1 cellular context compared by ENCODE assay signal in the genomic region with DNA sequence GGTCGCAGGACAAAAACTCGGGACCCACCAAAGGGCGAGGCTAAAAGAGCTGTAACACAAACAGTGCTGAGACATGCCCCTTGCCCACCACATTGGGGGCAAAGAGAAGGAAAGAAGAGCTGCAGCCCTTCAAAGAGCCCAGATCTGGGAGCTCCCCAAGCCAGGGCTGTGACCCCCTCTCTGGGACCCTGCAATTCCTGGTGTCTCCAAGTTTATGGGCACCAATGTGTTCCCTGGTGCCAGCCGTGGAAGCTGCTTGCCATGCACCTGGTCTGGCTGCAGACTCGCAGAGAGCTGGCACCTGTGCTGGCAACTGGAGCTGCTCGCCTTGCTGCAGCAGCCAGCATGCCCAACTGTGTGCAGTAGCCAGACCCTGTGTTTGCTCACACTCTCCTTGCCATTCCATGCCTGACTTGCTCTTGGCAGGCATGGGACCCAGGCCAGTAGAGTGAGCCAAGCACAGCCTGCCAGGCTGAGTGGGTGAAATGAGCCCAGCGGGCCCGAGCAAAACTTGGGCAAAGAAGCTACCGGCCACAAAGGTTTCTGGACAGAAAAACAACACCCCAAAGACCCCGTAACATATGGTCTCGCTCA.
TF ChIP-seq lines count a peak whose summit lies in the region.

No MANE protein-coding gene starts in this region.

TF ChIP-seq in WTC11, 78 proteins besides CTCF, POLR2A, EP300 and RAD21:
- TF ChIP-seq, protein P1, sequence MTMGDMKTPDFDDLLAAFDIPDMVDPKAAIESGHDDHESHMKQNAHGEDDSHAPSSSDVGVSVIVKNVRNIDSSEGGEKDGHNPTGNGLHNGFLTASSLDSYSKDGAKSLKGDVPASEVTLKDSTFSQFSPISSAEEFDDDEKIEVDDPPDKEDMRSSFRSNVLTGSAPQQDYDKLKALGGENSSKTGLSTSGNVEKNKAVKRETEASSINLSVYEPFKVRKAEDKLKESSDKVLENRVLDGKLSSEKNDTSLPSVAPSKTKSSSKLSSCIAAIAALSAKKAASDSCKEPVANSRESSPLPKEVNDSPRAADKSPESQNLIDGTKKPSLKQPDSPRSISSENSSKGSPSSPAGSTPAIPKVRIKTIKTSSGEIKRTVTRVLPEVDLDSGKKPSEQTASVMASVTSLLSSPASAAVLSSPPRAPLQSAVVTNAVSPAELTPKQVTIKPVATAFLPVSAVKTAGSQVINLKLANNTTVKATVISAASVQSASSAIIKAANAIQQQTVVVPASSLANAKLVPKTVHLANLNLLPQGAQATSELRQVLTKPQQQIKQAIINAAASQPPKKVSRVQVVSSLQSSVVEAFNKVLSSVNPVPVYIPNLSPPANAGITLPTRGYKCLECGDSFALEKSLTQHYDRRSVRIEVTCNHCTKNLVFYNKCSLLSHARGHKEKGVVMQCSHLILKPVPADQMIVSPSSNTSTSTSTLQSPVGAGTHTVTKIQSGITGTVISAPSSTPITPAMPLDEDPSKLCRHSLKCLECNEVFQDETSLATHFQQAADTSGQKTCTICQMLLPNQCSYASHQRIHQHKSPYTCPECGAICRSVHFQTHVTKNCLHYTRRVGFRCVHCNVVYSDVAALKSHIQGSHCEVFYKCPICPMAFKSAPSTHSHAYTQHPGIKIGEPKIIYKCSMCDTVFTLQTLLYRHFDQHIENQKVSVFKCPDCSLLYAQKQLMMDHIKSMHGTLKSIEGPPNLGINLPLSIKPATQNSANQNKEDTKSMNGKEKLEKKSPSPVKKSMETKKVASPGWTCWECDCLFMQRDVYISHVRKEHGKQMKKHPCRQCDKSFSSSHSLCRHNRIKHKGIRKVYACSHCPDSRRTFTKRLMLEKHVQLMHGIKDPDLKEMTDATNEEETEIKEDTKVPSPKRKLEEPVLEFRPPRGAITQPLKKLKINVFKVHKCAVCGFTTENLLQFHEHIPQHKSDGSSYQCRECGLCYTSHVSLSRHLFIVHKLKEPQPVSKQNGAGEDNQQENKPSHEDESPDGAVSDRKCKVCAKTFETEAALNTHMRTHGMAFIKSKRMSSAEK (CRISPR knock-in tag; IDR thresholded peaks at IDR 0.05; ENCODE audit: borderline replicate concordance): no peak
- TF ChIP-seq GRHL2 (CRISPR knock-in tag; IDR thresholded peaks at IDR 0.05; ENCODE audit: insufficient replicate concordance, severe bottlenecking): no peak
- TF ChIP-seq TEAD1 (CRISPR knock-in tag; IDR thresholded peaks at IDR 0.05): no peak
- TF ChIP-seq, protein P2, sequence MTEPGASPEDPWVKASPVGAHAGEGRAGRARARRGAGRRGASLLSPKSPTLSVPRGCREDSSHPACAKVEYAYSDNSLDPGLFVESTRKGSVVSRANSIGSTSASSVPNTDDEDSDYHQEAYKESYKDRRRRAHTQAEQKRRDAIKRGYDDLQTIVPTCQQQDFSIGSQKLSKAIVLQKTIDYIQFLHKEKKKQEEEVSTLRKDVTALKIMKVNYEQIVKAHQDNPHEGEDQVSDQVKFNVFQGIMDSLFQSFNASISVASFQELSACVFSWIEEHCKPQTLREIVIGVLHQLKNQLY (CRISPR knock-in tag; IDR thresholded peaks at IDR 0.05): no peak
- TF ChIP-seq, protein P3, sequence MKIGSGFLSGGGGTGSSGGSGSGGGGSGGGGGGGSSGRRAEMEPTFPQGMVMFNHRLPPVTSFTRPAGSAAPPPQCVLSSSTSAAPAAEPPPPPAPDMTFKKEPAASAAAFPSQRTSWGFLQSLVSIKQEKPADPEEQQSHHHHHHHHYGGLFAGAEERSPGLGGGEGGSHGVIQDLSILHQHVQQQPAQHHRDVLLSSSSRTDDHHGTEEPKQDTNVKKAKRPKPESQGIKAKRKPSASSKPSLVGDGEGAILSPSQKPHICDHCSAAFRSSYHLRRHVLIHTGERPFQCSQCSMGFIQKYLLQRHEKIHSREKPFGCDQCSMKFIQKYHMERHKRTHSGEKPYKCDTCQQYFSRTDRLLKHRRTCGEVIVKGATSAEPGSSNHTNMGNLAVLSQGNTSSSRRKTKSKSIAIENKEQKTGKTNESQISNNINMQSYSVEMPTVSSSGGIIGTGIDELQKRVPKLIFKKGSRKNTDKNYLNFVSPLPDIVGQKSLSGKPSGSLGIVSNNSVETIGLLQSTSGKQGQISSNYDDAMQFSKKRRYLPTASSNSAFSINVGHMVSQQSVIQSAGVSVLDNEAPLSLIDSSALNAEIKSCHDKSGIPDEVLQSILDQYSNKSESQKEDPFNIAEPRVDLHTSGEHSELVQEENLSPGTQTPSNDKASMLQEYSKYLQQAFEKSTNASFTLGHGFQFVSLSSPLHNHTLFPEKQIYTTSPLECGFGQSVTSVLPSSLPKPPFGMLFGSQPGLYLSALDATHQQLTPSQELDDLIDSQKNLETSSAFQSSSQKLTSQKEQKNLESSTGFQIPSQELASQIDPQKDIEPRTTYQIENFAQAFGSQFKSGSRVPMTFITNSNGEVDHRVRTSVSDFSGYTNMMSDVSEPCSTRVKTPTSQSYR (CRISPR knock-in tag; IDR thresholded peaks at IDR 0.05): no peak
- TF ChIP-seq ESRRA (CRISPR knock-in tag; IDR thresholded peaks at IDR 0.05; ENCODE audit: borderline replicate concordance): no peak
- TF ChIP-seq, protein P4, sequence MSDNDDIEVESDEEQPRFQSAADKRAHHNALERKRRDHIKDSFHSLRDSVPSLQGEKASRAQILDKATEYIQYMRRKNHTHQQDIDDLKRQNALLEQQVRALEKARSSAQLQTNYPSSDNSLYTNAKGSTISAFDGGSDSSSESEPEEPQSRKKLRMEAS (CRISPR knock-in tag; IDR thresholded peaks at IDR 0.05): no peak
- TF ChIP-seq NR3C1 (CRISPR knock-in tag; conservative IDR thresholded peaks at IDR 0.05; ENCODE audit: low read depth): no peak
- no peak for TF ChIP-seq KAT7 (CRISPR knock-in tag; IDR thresholded peaks at IDR 0.05; ENCODE audit: borderline replicate concordance)
- TF ChIP-seq, protein P5, sequence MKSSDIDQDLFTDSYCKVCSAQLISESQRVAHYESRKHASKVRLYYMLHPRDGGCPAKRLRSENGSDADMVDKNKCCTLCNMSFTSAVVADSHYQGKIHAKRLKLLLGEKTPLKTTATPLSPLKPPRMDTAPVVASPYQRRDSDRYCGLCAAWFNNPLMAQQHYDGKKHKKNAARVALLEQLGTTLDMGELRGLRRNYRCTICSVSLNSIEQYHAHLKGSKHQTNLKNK (CRISPR knock-in tag; IDR thresholded peaks at IDR 0.05): no peak
- TF ChIP-seq, protein P6, sequence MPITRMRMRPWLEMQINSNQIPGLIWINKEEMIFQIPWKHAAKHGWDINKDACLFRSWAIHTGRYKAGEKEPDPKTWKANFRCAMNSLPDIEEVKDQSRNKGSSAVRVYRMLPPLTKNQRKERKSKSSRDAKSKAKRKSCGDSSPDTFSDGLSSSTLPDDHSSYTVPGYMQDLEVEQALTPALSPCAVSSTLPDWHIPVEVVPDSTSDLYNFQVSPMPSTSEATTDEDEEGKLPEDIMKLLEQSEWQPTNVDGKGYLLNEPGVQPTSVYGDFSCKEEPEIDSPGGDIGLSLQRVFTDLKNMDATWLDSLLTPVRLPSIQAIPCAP (CRISPR knock-in tag; IDR thresholded peaks at IDR 0.05): no peak
- TF ChIP-seq, protein P7, sequence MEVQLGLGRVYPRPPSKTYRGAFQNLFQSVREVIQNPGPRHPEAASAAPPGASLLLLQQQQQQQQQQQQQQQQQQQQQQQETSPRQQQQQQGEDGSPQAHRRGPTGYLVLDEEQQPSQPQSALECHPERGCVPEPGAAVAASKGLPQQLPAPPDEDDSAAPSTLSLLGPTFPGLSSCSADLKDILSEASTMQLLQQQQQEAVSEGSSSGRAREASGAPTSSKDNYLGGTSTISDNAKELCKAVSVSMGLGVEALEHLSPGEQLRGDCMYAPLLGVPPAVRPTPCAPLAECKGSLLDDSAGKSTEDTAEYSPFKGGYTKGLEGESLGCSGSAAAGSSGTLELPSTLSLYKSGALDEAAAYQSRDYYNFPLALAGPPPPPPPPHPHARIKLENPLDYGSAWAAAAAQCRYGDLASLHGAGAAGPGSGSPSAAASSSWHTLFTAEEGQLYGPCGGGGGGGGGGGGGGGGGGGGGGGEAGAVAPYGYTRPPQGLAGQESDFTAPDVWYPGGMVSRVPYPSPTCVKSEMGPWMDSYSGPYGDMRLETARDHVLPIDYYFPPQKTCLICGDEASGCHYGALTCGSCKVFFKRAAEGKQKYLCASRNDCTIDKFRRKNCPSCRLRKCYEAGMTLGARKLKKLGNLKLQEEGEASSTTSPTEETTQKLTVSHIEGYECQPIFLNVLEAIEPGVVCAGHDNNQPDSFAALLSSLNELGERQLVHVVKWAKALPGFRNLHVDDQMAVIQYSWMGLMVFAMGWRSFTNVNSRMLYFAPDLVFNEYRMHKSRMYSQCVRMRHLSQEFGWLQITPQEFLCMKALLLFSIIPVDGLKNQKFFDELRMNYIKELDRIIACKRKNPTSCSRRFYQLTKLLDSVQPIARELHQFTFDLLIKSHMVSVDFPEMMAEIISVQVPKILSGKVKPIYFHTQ (CRISPR knock-in tag; IDR thresholded peaks at IDR 0.05): no peak
- TF ChIP-seq MYBL2 (CRISPR knock-in tag; IDR thresholded peaks at IDR 0.05): no peak
- TF ChIP-seq, protein P8, sequence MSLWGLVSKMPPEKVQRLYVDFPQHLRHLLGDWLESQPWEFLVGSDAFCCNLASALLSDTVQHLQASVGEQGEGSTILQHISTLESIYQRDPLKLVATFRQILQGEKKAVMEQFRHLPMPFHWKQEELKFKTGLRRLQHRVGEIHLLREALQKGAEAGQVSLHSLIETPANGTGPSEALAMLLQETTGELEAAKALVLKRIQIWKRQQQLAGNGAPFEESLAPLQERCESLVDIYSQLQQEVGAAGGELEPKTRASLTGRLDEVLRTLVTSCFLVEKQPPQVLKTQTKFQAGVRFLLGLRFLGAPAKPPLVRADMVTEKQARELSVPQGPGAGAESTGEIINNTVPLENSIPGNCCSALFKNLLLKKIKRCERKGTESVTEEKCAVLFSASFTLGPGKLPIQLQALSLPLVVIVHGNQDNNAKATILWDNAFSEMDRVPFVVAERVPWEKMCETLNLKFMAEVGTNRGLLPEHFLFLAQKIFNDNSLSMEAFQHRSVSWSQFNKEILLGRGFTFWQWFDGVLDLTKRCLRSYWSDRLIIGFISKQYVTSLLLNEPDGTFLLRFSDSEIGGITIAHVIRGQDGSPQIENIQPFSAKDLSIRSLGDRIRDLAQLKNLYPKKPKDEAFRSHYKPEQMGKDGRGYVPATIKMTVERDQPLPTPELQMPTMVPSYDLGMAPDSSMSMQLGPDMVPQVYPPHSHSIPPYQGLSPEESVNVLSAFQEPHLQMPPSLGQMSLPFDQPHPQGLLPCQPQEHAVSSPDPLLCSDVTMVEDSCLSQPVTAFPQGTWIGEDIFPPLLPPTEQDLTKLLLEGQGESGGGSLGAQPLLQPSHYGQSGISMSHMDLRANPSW (CRISPR knock-in tag; conservative IDR thresholded peaks at IDR 0.05; ENCODE audit: low read depth): no peak
- TF ChIP-seq, protein P9, sequence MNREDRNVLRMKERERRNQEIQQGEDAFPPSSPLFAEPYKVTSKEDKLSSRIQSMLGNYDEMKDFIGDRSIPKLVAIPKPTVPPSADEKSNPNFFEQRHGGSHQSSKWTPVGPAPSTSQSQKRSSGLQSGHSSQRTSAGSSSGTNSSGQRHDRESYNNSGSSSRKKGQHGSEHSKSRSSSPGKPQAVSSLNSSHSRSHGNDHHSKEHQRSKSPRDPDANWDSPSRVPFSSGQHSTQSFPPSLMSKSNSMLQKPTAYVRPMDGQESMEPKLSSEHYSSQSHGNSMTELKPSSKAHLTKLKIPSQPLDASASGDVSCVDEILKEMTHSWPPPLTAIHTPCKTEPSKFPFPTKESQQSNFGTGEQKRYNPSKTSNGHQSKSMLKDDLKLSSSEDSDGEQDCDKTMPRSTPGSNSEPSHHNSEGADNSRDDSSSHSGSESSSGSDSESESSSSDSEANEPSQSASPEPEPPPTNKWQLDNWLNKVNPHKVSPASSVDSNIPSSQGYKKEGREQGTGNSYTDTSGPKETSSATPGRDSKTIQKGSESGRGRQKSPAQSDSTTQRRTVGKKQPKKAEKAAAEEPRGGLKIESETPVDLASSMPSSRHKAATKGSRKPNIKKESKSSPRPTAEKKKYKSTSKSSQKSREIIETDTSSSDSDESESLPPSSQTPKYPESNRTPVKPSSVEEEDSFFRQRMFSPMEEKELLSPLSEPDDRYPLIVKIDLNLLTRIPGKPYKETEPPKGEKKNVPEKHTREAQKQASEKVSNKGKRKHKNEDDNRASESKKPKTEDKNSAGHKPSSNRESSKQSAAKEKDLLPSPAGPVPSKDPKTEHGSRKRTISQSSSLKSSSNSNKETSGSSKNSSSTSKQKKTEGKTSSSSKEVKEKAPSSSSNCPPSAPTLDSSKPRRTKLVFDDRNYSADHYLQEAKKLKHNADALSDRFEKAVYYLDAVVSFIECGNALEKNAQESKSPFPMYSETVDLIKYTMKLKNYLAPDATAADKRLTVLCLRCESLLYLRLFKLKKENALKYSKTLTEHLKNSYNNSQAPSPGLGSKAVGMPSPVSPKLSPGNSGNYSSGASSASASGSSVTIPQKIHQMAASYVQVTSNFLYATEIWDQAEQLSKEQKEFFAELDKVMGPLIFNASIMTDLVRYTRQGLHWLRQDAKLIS (CRISPR knock-in tag; IDR thresholded peaks at IDR 0.05; ENCODE audit: borderline replicate concordance): no peak
TF ChIP-seq in WTC11: peak in this region for 0.
